In the genomic region with DNA sequence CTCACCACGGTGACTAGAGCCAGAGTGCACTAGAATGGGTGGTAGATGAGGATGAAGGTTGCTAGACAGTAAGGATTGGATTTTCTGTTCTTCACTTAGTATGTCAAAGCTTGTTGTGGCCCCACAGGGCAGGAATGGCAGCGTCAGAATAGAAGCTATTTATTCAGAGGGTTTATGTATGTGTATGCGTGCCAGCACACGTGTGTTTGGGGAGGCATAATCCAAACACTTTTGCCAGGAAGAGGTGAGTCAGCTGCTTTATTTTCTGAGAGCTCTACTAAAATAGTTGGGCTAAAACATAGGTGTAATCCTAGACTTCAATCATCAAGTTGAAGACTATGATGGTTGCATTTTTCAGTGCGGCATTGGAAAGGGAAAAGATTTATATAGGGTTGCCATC, we compare ENCODE assay signal across 29 cellular contexts. TPM values are rescaled to one million over a fixed set of nuclear protein-coding genes. Genes with fewer than 3 reads are reported as not detected.
DNase-seq lines count a peak whose midpoint lies in the region; ATAC-seq lines count a peak whose summit lies in the region.
"Had no signal": no experiment of that assay in that cellular context is flagged by ENCODE, and none has a peak within 500 bp of the region (broad histone marks: within the 10 kb centered on the region; RNA-seq: fewer than 3 reads in every experiment).

No MANE protein-coding gene starts in this region.

- H3K36me3 Mint-ChIP-seq in effector memory CD8-positive, alpha-beta T cell (ENCODE audit: insufficient read depth) = no peaks in the 10 kb centered on the region
- H3K36me3 Mint-ChIP-seq: CD14-positive monocyte; CD4-positive, alpha-beta memory T cell; CD4-positive, CD25-positive, alpha-beta regulatory T cell; CD8-positive, alpha-beta memory T cell had no signal

- H3K27me3 ChIP-seq in GM23248 (replicated peaks; ENCODE audit: insufficient read depth) = no peaks in the 10 kb centered on the region
- H3K27me3 ChIP-seq: BE2C had no signal

- H3K4me2 ChIP-seq in GM23248 (ENCODE audit: unreplicated experiment) = no peak overlapping the region
- H3K4me2 ChIP-seq: BLaER1 had no signal

- H2AFZ ChIP-seq in GM23248 = no peak overlapping the region

- H3K9ac ChIP-seq in GM23248 = no peak overlapping the region
- H3K9ac ChIP-seq: BLaER1 had no signal

- WGBS in GM23248 (ENCODE audit: low coverage in 1 of 2, low lambda C conversion rate in 2 of 2, missing lambda C conversion rate in 2 of 2), 2 experiments = 48 to 51% methylated on average over 5 of the region's 5 CpGs

- peak; percentile 84 for ATAC-seq in esophagus mucosa
- no peak for ATAC-seq in effector memory CD8-positive, alpha-beta T cell (replicated peaks)
- ATAC-seq: GM12878 had no signal

- peak; percentile 16 for DNase-seq in H4 (ENCODE audit: low spot score)
- DNase-seq in M059J (ENCODE audit: low read depth) = peak; percentile 1
- no peak for DNase-seq in GM23248
- DNase-seq in cortex of kidney (lab: John Stamatoyannopoulos, UW) = no peak
- DNase-seq in effector memory CD8-positive, alpha-beta T cell = no peak
- DNase-seq: 8988T; ACHN; BE2C; C1 segment of cervical spinal cord; CD4-positive, alpha-beta memory T cell; CD4-positive, CD25-positive, alpha-beta regulatory T cell; CD8-positive, alpha-beta memory T cell; COR-L47; DMS 273 treated with DMSO at 0.1 percent for 48 hours; DMS153; DMS53; DMS79; DND-41; EL; GDM1 had no signal

- in situ Hi-C loops in GM23248 (cut with MboI) = no loop called here

- H3K36me3 ChIP-seq in GM23248 (ENCODE audit: low read depth) = no peaks in the 10 kb centered on the region
- H3K36me3 ChIP-seq: BE2C, BLaER1 had no signal

- peaks cover 3 to 4% of the 10 kb centered on the region in 2 donors for H3K4me1 Mint-ChIP-seq in effector memory CD8-positive, alpha-beta T cell (ENCODE audit: low read depth in 2 of 2)

- H3K27me3 Mint-ChIP-seq in effector memory CD8-positive, alpha-beta T cell = peaks cover 20 to 31% of the 10 kb centered on the region in 2 donors
- H3K27me3 Mint-ChIP-seq: CD4-positive, CD25-positive, alpha-beta regulatory T cell had no signal

- no peak overlapping the region for H3K4me3 Mint-ChIP-seq in effector memory CD8-positive, alpha-beta T cell
- H3K4me3 Mint-ChIP-seq: CD14-positive monocyte; CD4-positive, CD25-positive, alpha-beta regulatory T cell had no signal

- no peak overlapping the region for H3K4me3 ChIP-seq in GM23248
- H3K4me3 ChIP-seq: BLaER1, GM12878 had no signal

- H3K4me1 ChIP-seq in GM23248 (ENCODE audit: insufficient read depth) = no peaks in the 10 kb centered on the region
- H3K4me1 ChIP-seq: BE2C, BLaER1 had no signal

- no peaks in the 10 kb centered on the region for H4K20me1 ChIP-seq in GM23248 (ENCODE audit: insufficient read depth)
- H4K20me1 ChIP-seq: BLaER1 had no signal

- H3K27ac ChIP-seq in cingulate gyrus (ENCODE audit: low read depth, low read length) (peak overlapping the region; percentile 10), GM23248 (no peak overlapping the region)
- H3K27ac ChIP-seq: BLaER1 had no signal

- no peaks in the 10 kb centered on the region for H3K9me3 ChIP-seq in GM23248 (ENCODE audit: low read depth)
- H3K9me3 ChIP-seq: BE2C, BLaER1 had no signal

- no peaks in the 10 kb centered on the region for H3K9me2 ChIP-seq in GM23248 (ENCODE audit: insufficient read depth)

- no peaks in the 10 kb centered on the region for H3K79me2 ChIP-seq in GM23248 (ENCODE audit: insufficient read depth)

- no peaks in the 10 kb centered on the region for H3K9me3 Mint-ChIP-seq in effector memory CD8-positive, alpha-beta T cell
- H3K9me3 Mint-ChIP-seq: CD8-positive, alpha-beta memory T cell had no signal

- H3K27ac Mint-ChIP-seq in effector memory CD8-positive, alpha-beta T cell = no peak overlapping the region
- H3K27ac Mint-ChIP-seq: CD14-positive monocyte; CD4-positive, alpha-beta memory T cell; CD4-positive, CD25-positive, alpha-beta regulatory T cell; CD8-positive, alpha-beta memory T cell had no signal

- no peaks in the 10 kb centered on the region for H3F3A ChIP-seq in GM23248 (ENCODE audit: insufficient read depth)

RNA-seq across cellular contexts. Expression of gene MAGEE2, which starts 1.2 kb away (rescaled TPM):
- not detected in 2 replicates for total RNA-seq in H4 (2014; rRNA removed; shearing (Covaris generic))
- not detected in 2 replicates for total RNA-seq in M059J (2014; rRNA removed; shearing (Covaris generic))
- not detected for total RNA-seq in esophagus mucosa
- total RNA-seq in GM23248 (2014; rRNA removed; shearing (Covaris generic)) = not detected in 2 replicates
- not detected in 2 replicates for polyA plus RNA-seq in GM23248 (2016; fragmentation: Nextera tagmentation; extraction: Ambion mirVana)
- total RNA-seq: A673; CD4-positive, alpha-beta memory T cell; CD4-positive, CD25-positive, alpha-beta regulatory T cell; CD8-positive, alpha-beta memory T cell; Daoy; G401; GM12878 had no signal
- polyA plus RNA-seq: AG04450; CD14-positive monocyte; CD4-positive, alpha-beta memory T cell; CD4-positive, CD25-positive, alpha-beta regulatory T cell; CD8-positive, alpha-beta memory T cell; GM12878 had no signal

Comparison
In these comparisons a context has a peak if more than half of its experiments do, and no peak if none do; other contexts are left out.
1. DNase-seq: peak in H4 (single experiment) and M059J (single experiment); none in GM23248 (single experiment), cortex of kidney (single experiment) and effector memory CD8-positive, alpha-beta T cell (0 of 3).